In the genomic region with DNA sequence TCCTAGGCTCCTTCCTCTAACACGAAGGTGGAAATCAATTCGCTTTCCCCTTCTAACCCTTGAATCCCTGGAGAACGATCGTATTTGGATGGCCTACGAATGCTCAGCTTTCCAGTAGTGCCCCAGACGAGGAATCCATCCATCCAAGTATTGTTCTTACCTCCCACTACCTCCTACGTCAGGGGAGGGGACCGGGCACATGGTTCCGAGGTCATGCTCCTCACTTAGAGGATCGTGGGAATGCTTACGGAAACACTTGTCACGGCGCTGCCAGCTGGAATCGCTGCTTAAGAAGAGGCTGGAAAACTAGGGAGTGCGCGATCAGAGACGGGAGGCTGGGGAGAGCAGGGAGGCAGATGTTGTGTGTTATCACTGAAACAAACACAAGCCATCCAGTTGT, we compare ENCODE assay signal across 9 cellular contexts. TPM values are rescaled to one million over a fixed set of nuclear protein-coding genes. Genes with fewer than 3 reads are reported as not detected.
A peak's percentile ranks its signal among the peaks of the same experiment; 100 is the strongest.
DNase-seq lines count a peak whose midpoint lies in the region; ATAC-seq, FAIRE-seq and TF ChIP-seq lines count a peak whose summit lies in the region.
"Had no signal": no experiment of that assay in that cellular context is flagged by ENCODE, and none has a peak within 500 bp of the region (broad histone marks: within the 10 kb centered on the region; RNA-seq: fewer than 3 reads in every experiment).

No MANE protein-coding gene starts in this region.

- no peaks in the 10 kb centered on the region for H3K9me3 ChIP-seq in colonic mucosa
- H3K9me3 ChIP-seq in HepG2 (ENCODE audit: low read length): no peaks in the 10 kb centered on the region

- H3K27me3 ChIP-seq in colonic mucosa: no peaks in the 10 kb centered on the region
- no peaks in the 10 kb centered on the region for H3K27me3 ChIP-seq in HepG2 (ENCODE audit: control insufficient read depth in 1 of 2, insufficient read depth in 2 of 2, low read length in 2 of 2)

- BruUV-seq in HepG2 (replicated peaks; lab: Mats Ljungman, UMichigan): no TSS peak

- no peaks in the 10 kb centered on the region for H3K36me3 ChIP-seq in colonic mucosa
- peaks cover 0 to 3% of the 10 kb centered on the region in 2 experiments; a peak in 3 of 5 replicates for H3K36me3 ChIP-seq in HepG2 (replicated peaks in 1 of 2; ENCODE audit: control insufficient read depth in 1 of 2, insufficient read depth in 2 of 2, low read length in 2 of 2)

- H3K4me1 ChIP-seq in colonic mucosa: peaks cover 12% of the 10 kb centered on the region
- H3K4me1 ChIP-seq in HepG2 (ENCODE audit: insufficient read depth, low read length): peaks cover 99% of the 10 kb centered on the region

- no peak for FAIRE-seq in HepG2 (lab: Jason Lieb, UNC)

- 95% methylated on average over 17 of the region's 17 CpGs for WGBS in HepG2 (ENCODE audit: low lambda C conversion rate)

- H3K9ac ChIP-seq in colonic mucosa (ENCODE audit: low read depth in 2 of 2, low read length in 2 of 2): peak overlapping the region in 1 of 2 donors; percentile 15
- H3K9ac ChIP-seq in HepG2 (ENCODE audit: insufficient read depth, low read depth, low read length): no peak overlapping the region

- H3K4me3 ChIP-seq in colonic mucosa (no peak overlapping the region), HepG2 (replicated peaks in 1 of 3; ENCODE audit: insufficient read depth in 1 of 3, low read depth in 2 of 3, low read length in 3 of 3) (no peak overlapping the region)

- CTCF ChIA-PET in RWPE1 (lab: Yijun Ruan, JAX): no interaction called here
- CTCF ChIA-PET in HepG2 (lab: Yijun Ruan, JAX; ENCODE audit: low intra/inter-chr PET ratio, low total read pairs): no interaction called here

- TF ChIP-seq RAD21 in HepG2 (CRISPR knock-in tag; IDR thresholded peaks at IDR 0.05): no peak

- H3K4me2 ChIP-seq in HepG2 (ENCODE audit: low read depth, low read length): no peak overlapping the region

- no peak for TF ChIP-seq CTCF in RWPE1 (conservative IDR thresholded peaks at IDR 0.05; ENCODE audit: low read depth)
- no peak for TF ChIP-seq CTCF in colonic mucosa (IDR thresholded peaks at IDR 0.05)
- TF ChIP-seq CTCF in HepG2 (CRISPR knock-in tag; IDR thresholded peaks at IDR 0.05): no peak

- H2AFZ ChIP-seq in HepG2 (ENCODE audit: low read length): no peak overlapping the region

- TF ChIP-seq POLR2A in HepG2 (IDR thresholded peaks at IDR 0.05; ENCODE audit: insufficient read depth in 1 of 2, low read depth in 2 of 2, low read length in 2 of 2): no peak

- H3K79me2 ChIP-seq in HepG2 (ENCODE audit: insufficient read depth, low read length): peaks cover 83% of the 10 kb centered on the region

- TF ChIP-seq EP300 in HepG2 (IDR thresholded peaks at IDR 0.05; ENCODE audit: low read depth in 2 of 2, low read length in 2 of 2): no peak
- TF ChIP-seq EP300 in HepG2 (CRISPR knock-in tag; IDR thresholded peaks at IDR 0.05; ENCODE audit: borderline replicate concordance): no peak

- DNase-seq in RWPE1 (ENCODE audit: low spot score): no peak
- DNase-seq in colonic mucosa: no peak
- no peak for DNase-seq in HepG2 (ENCODE audit: low spot score)
- DNase-seq in smooth muscle cell of the brain vasculature (ENCODE audit: low read depth, low spot score): peak; percentile 98
- no peak for DNase-seq in NOMO-1 treated with DMSO at 0.1 percent for 48 hours (lab: John Stamatoyannopoulos, UW; ENCODE audit: unreplicated experiment)
- DNase-seq in SIG-M5 treated with dmso at 0.1 percent for 504 hours (lab: John Stamatoyannopoulos, UW; ENCODE audit: unreplicated experiment): no peak
- DNase-seq: activated CD4-positive, alpha-beta T cell treated with anti-CD3 and anti-CD28 coated beads for 4 hours had no signal

- ATAC-seq in HepG2 (no peak), HG02678 (IDR thresholded peaks at IDR 0.05; ENCODE audit: unreplicated experiment) (no peak)
- no peak for ATAC-seq in activated CD4-positive, CD25-positive, alpha-beta regulatory T cell treated with anti-CD3 and anti-CD28 coated beads, Interleukin-2, amount 50 U/mL, for 24 hours

- H3K27ac ChIP-seq in RWPE1 (peak overlapping the region; percentile 83), colonic mucosa (peak overlapping the region; percentile 66), HepG2 (ENCODE audit: extremely low read length, insufficient read depth, low read length) (peak overlapping the region; percentile 59)

- POLR2A ChIA-PET in RWPE1 (lab: Yijun Ruan, JAX; ENCODE audit: low non-redundant PET): no interaction called here
- POLR2A ChIA-PET in HepG2 (lab: Yijun Ruan, JAX): interaction anchor here (1.2 to 1.7 kb wide), 2 partner anchors 28 kb away, joined by 4 to 6 read pairs; no protein-coding TSS in a partner anchor

- in situ Hi-C loops in HepG2 (cut with HindIII; ENCODE audit: extremely low pct_ligation_motif_present, low pct_unique_long_range_greater_than_20kb): no loop called here

- H4K20me1 ChIP-seq in HepG2 (ENCODE audit: insufficient read depth, low read length): peaks cover 4% of the 10 kb centered on the region; the same call in 1 of the 2 replicates

- intact Hi-C loops in colonic mucosa (cut with DNase I): no loop called here
- intact Hi-C loops in HepG2 (cut with micrococcal nuclease; ENCODE audit: unreplicated experiment): no loop called here

TF ChIP-seq in HepG2, 621 proteins besides CTCF, POLR2A, EP300 and RAD21:
- TF ChIP-seq PRPF4 (IDR thresholded peaks at IDR 0.05; ENCODE audit: low read depth, low read length, poor library complexity, severe bottlenecking) (peak; percentile 60), ZBTB38 (CRISPR knock-in tag; IDR thresholded peaks at IDR 0.05) (peak; percentile 45)
- TF ChIP-seq, protein P1, sequence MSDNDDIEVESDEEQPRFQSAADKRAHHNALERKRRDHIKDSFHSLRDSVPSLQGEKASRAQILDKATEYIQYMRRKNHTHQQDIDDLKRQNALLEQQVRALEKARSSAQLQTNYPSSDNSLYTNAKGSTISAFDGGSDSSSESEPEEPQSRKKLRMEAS (IDR thresholded peaks at IDR 0.05): no peak

RNA-seq across cellular contexts. Expression of a gene that starts 47.4 kb away (rescaled TPM):
- total RNA-seq in colonic mucosa (100 to 1,000 TPM; 397 to 407 TPM), HepG2 (2016; rRNA removed; fragmentation: Illumina TruSeq; extraction: Trizol) (58.9 and 84.1 TPM in 2 replicates)
- total RNA-seq in HepG2 (2016; cell fraction: cytosol; rRNA removed; fragmentation: Illumina TruSeq; extraction: Trizol; ENCODE audit: low read depth): 24.5 and 25.6 TPM in 2 replicates
- 61.9 and 68.4 TPM in 2 replicates for total RNA-seq in HepG2 (2016; cell fraction: insoluble cytoplasmic fraction; rRNA removed; fragmentation: Illumina TruSeq; extraction: Trizol)
- 41.5 and 44.2 TPM in 2 replicates for total RNA-seq in HepG2 (2016; cell fraction: membrane; rRNA removed; fragmentation: Illumina TruSeq; extraction: Trizol)
- 33.6 and 37.1 TPM in 2 replicates for total RNA-seq in HepG2 (2016; cell fraction: nucleus; rRNA removed; fragmentation: Illumina TruSeq; extraction: Trizol)
- polyA plus RNA-seq in HepG2 (2011; rRNA removed): 68.8 and 76.9 TPM in 2 replicates
- 107 and 113 TPM in 2 replicates for polyA plus RNA-seq in HepG2 (2011; cell fraction: cytosol; rRNA removed)
- 34.6 and 35.9 TPM in 2 replicates for polyA plus RNA-seq in HepG2 (2011; cell fraction: nucleus; rRNA removed)
- 142 and 153 TPM in 2 replicates for polyA plus RNA-seq in HepG2 (2012)
- 87.3 and 97.7 TPM in 2 replicates for polyA plus RNA-seq in HepG2 (2016; cell fraction: cytosol; fragmentation: Illumina TruSeq; extraction: Trizol; ENCODE audit: low read depth)
- polyA plus RNA-seq in HepG2 (2016; cell fraction: insoluble cytoplasmic fraction; fragmentation: Illumina TruSeq; extraction: Trizol; ENCODE audit: low read depth): 211 and 248 TPM in 2 replicates
- 103 and 116 TPM in 2 replicates for polyA plus RNA-seq in HepG2 (2016; cell fraction: membrane; fragmentation: Illumina TruSeq; extraction: Trizol; ENCODE audit: low read depth)
- polyA plus RNA-seq in HepG2 (2016; cell fraction: nucleus; fragmentation: Illumina TruSeq; extraction: Trizol; ENCODE audit: insufficient read depth, low read depth): 131 and 139 TPM in 2 replicates
- 37.1 and 54.9 TPM in 2 replicates for polyA minus RNA-seq in HepG2 (2011; rRNA and poly(A)+ RNA removed; ENCODE audit: low replicate concordance)
- polyA minus RNA-seq in HepG2 (2011; cell fraction: cytosol; rRNA and poly(A)+ RNA removed): 49.6 and 56.8 TPM in 2 replicates
- polyA minus RNA-seq in HepG2 (2011; cell fraction: nucleus; rRNA and poly(A)+ RNA removed): 19.3 and 21.5 TPM in 2 replicates
